In genomic region chr1:29858646-29859045, GRCh38 we compare ENCODE assay signal across 24 cellular contexts.
A peak's percentile ranks its signal among the peaks of the same experiment; 100 is the strongest.
DNase-seq lines count a peak whose midpoint lies in the region; ATAC-seq lines count a peak whose summit lies in the region.
"Had no signal": no experiment of that assay in that cellular context is flagged by ENCODE, and none has a peak within 500 bp of the region (broad histone marks: within the 10 kb centered on the region; RNA-seq: fewer than 3 reads in every experiment).

No MANE protein-coding gene starts in this region.

- H3K27me3 Mint-ChIP-seq in activated CD4-positive, alpha-beta T cell treated with anti-CD3 and anti-CD28 coated beads for 36 hours = peaks cover 7% of the 10 kb centered on the region

- no peak for ATAC-seq in Right ventricle myocardium inferior
- peak; percentile 29 for ATAC-seq in left lobe of liver
- no peak for ATAC-seq in activated CD4-positive, alpha-beta T cell treated with anti-CD3 and anti-CD28 coated beads for 36 hours
- ATAC-seq: HepG2 had no signal

- CTCF ChIA-PET in activated CD4-positive, alpha-beta T cell treated with anti-CD3 and anti-CD28 coated beads for 36 hours (lab: Charles Lee) = no interaction called here

- H3K27ac Mint-ChIP-seq in activated CD4-positive, alpha-beta T cell treated with anti-CD3 and anti-CD28 coated beads for 36 hours = no peak overlapping the region
- H3K27ac Mint-ChIP-seq: CD8-positive, alpha-beta memory T cell had no signal

- intact Hi-C loops in cardiac septum (cut with DNase I) = no loop called here
- intact Hi-C loops in Right ventricle myocardium inferior (cut with DNase I) = no loop called here
- intact Hi-C loops in activated CD4-positive, alpha-beta T cell treated with anti-CD3 and anti-CD28 coated beads for 36 hours (cut with DNase I, micrococcal nuclease) = no loop called here

- no peaks in the 10 kb centered on the region for H3K4me1 Mint-ChIP-seq in activated CD4-positive, alpha-beta T cell treated with anti-CD3 and anti-CD28 coated beads for 36 hours
- H3K4me1 Mint-ChIP-seq: CD8-positive, alpha-beta memory T cell had no signal

- no peaks in the 10 kb centered on the region for H3K36me3 Mint-ChIP-seq in activated CD4-positive, alpha-beta T cell treated with anti-CD3 and anti-CD28 coated beads for 36 hours (ENCODE audit: low read depth)
- H3K36me3 Mint-ChIP-seq: CD8-positive, alpha-beta memory T cell had no signal

- POLR2A ChIA-PET in activated CD4-positive, alpha-beta T cell treated with anti-CD3 and anti-CD28 coated beads for 36 hours (lab: Charles Lee) = no interaction called here

- H3K9me3 Mint-ChIP-seq in activated CD4-positive, alpha-beta T cell treated with anti-CD3 and anti-CD28 coated beads for 36 hours (ENCODE audit: low read depth) = peaks cover 12% of the 10 kb centered on the region

- no peak overlapping the region for H3K4me3 Mint-ChIP-seq in activated CD4-positive, alpha-beta T cell treated with anti-CD3 and anti-CD28 coated beads for 36 hours
- H3K4me3 Mint-ChIP-seq: CD8-positive, alpha-beta memory T cell had no signal

- DNase-seq in cardiac septum (ENCODE audit: low spot score) (peak; percentile 46), Right ventricle myocardium inferior (ENCODE audit: missing footprints) (no peak), NCI-H69 (lab: John Stamatoyannopoulos, UW) (peak; percentile 12), left lobe of liver (ENCODE audit: low spot score) (no peak), ureter (ENCODE audit: low spot score) (peak; percentile 29), middle frontal gyrus (ENCODE audit: extremely low spot score, low spot score) (no peak)
- no peak for DNase-seq in activated CD4-positive, alpha-beta T cell treated with anti-CD3 and anti-CD28 coated beads for 36 hours
- DNase-seq: 8988T; CD8-positive, alpha-beta memory T cell; EL; GF-D8; GOT3; HCEC 1CT; KBM-7; MM.1S; NCI-H1048; NCI-H1436; NCI-H1930; NCI-H2227 treated with DMSO at 0.1 percent for 48 hours; NCI-H510A; NCI-H748 treated with DMSO at 0.1 percent for 48 hours; SHP77 treated with DMSO at 0.1 percent for 48 hours; SK-N-SH had no signal

Comparison
In these comparisons a context has a peak if more than half of its experiments do, and no peak if none do; other contexts are left out.
1. DNase-seq: peak in cardiac septum (single experiment), NCI-H69 (single experiment) and ureter (single experiment); none in Right ventricle myocardium inferior (single experiment), left lobe of liver (single experiment), activated CD4-positive, alpha-beta T cell treated with anti-CD3 and anti-CD28 coated beads for 36 hours (single experiment) and middle frontal gyrus (single experiment).